ENCODE assay signal across 8 cellular contexts in genomic region chr11:10750838-10751580, GRCh38. TPM values are rescaled to one million over a fixed set of nuclear protein-coding genes. Genes with fewer than 3 reads are reported as not detected.
DNase-seq lines count a peak whose midpoint lies in the region; TF ChIP-seq lines count a peak whose summit lies in the region.

Gene CTR9 (plus strand): TSS chr11:10751246. CDS start chr11:10751413, 167 bp downstream.

- no peaks in the 10 kb centered on the region for H3K27me3 ChIP-seq in effector memory CD4-positive, alpha-beta T cell (replicated peaks; ENCODE audit: control insufficient read depth, insufficient read depth, low read length, poor library complexity, severe bottlenecking)

- CTCF ChIA-PET in activated CD8-positive, alpha-beta memory T cell treated with anti-CD3 and anti-CD28 coated beads for 36 hours (lab: Charles Lee) = interaction anchor here (1.1 kb wide), 2 partner anchors 8 to 50 kb away, joined by 3 read pairs; no protein-coding TSS in a partner anchor

- POLR2A ChIA-PET in activated CD8-positive, alpha-beta memory T cell treated with anti-CD3 and anti-CD28 coated beads for 36 hours (lab: Charles Lee) = interaction anchor here (1.0 to 1.4 kb wide), 3 partner anchors 57 to 210 kb away, joined by 4 to 12 read pairs (median 5); partner anchors contain the start of genes EIF4G2 and RNF141

- peaks cover 13% of the 10 kb centered on the region for H3K4me1 ChIP-seq in effector memory CD4-positive, alpha-beta T cell (ENCODE audit: control insufficient read depth, insufficient read depth, low read length, poor library complexity, severe bottlenecking)

- peak within 1 kb of the TSS; percentile 92 for H3K4me3 ChIP-seq in effector memory CD4-positive, alpha-beta T cell (ENCODE audit: insufficient read depth, low read depth, low read length, poor library complexity, severe bottlenecking)

- H3K27ac ChIP-seq in effector memory CD4-positive, alpha-beta T cell (ENCODE audit: insufficient read depth, low read length, poor library complexity, severe bottlenecking) = peak within 1 kb of the TSS; percentile 76

- no peaks in the 10 kb centered on the region for H3K9me3 ChIP-seq in effector memory CD4-positive, alpha-beta T cell (ENCODE audit: control insufficient read depth, low read length)

- peaks cover 16% of the 10 kb centered on the region for H3K36me3 ChIP-seq in effector memory CD4-positive, alpha-beta T cell (ENCODE audit: control insufficient read depth, insufficient read depth, low read length)

- no peak for TF ChIP-seq CTCF in GM20000 (IDR thresholded peaks at IDR 0.05; ENCODE audit: extremely low read depth, missing control alignments)

- DNase-seq in COR-L47 (lab: John Stamatoyannopoulos, UW) (peak; percentile 87), GM20000 (ENCODE audit: low spot score) (peak; percentile 85), HT1080 (ENCODE audit: low read depth) (peak; percentile 96), NOMO-1 (lab: John Stamatoyannopoulos, UW; ENCODE audit: unreplicated experiment in 2 of 2) (peak; percentile 89), medulla oblongata (ENCODE audit: extremely low spot score) (peak; percentile 90)
- peak; percentile 87 to 89 (median 88) for DNase-seq in effector memory CD4-positive, alpha-beta T cell
- DNase-seq in stimulated activated CD8-positive, alpha-beta memory T cell treated with anti-CD3 and anti-CD28 coated beads, Interleukin-12 subunit alpha, Interleukin-12 subunit beta, amount 100 ng/mL, for 24 hours (ENCODE audit: extremely low read depth) = peak; percentile 76

RNA-seq across cellular contexts. Expression of gene CTR9, which starts in this region (rescaled TPM):
- 26.4 and 31.0 TPM in 2 replicates for total RNA-seq in HT1080 (2014; rRNA removed; shearing (Covaris generic))
- polyA plus RNA-seq in HT1080 (2015; cell fraction: cytosol; rRNA removed) = 32.2 and 35.9 TPM in 2 replicates
- polyA plus RNA-seq in HT1080 (2015; cell fraction: nucleus; rRNA removed) = 85.0 and 89.8 TPM in 2 replicates
- 10 to 100 TPM; 46.3 to 50.6 TPM for total RNA-seq in activated CD8-positive, alpha-beta memory T cell treated with anti-CD3 and anti-CD28 coated beads for 36 hours

Comparison
In these comparisons a context has a peak if more than half of its experiments do, and no peak if none do; other contexts are left out.
1. Peak in every context shown above with its lines: DNase-seq, H3K4me3 ChIP-seq and H3K27ac ChIP-seq.